ENCODE assay signal across 21 cellular contexts in genomic region chr1:18505666-18506065, GRCh38. TPM values are rescaled to one million over a fixed set of nuclear protein-coding genes. Genes with fewer than 3 reads are reported as not detected.
DNase-seq lines count a peak whose midpoint lies in the region; ATAC-seq and TF ChIP-seq lines count a peak whose summit lies in the region.
"Had no signal": no experiment of that assay in that cellular context is flagged by ENCODE, and none has a peak within 500 bp of the region (broad histone marks: within the 10 kb centered on the region; RNA-seq: fewer than 3 reads in every experiment).

No MANE protein-coding gene starts in this region.

- ATAC-seq in esophagus mucosa = peak; percentile 49
- ATAC-seq: GM12878, GM23338, HCT116 had no signal

- H3K27me3 Mint-ChIP-seq in osteocyte (ENCODE audit: unreplicated experiment) = no peaks in the 10 kb centered on the region
- no peaks in the 10 kb centered on the region for H3K27me3 Mint-ChIP-seq in T-helper 2 cell treated with Interferon-gamma antibody and Interleukin-4, amounts not matched to agents 5 μg/mL and 100 μg/mL, for 36 hours (ENCODE audit: low read depth)

- H3K4me1 Mint-ChIP-seq in osteocyte (ENCODE audit: unreplicated experiment) = no peaks in the 10 kb centered on the region
- H3K4me1 Mint-ChIP-seq in T-helper 2 cell treated with Interferon-gamma antibody and Interleukin-4, amounts not matched to agents 5 μg/mL and 100 μg/mL, for 36 hours (ENCODE audit: low read depth) = no peaks in the 10 kb centered on the region
- H3K4me1 Mint-ChIP-seq: CD14-positive monocyte; CD8-positive, alpha-beta memory T cell; GM23338; H9 had no signal

- TF ChIP-seq CTCF in osteocyte (IDR thresholded peaks at IDR 0.05) = no peak

- peak; percentile 51 for DNase-seq in NCI-H2196 (lab: John Stamatoyannopoulos, UW; ENCODE audit: unreplicated experiment)
- DNase-seq in RPMI8226 = peak; percentile 44
- peak; percentile 19 for DNase-seq in osteocyte (ENCODE audit: extremely low spot score, unreplicated experiment)
- DNase-seq in NCI-H1092 (lab: John Stamatoyannopoulos, UW) = no peak
- no peak for DNase-seq in stimulated activated CD8-positive, alpha-beta memory T cell treated with anti-CD3 and anti-CD28 coated beads, Interleukin-4, amount 100 ng/mL, for 48 hours
- no peak for DNase-seq in T-helper 2 cell treated with Interferon-gamma antibody and Interleukin-4, amounts not matched to agents 5 μg/mL and 100 μg/mL, for 36 hours (ENCODE audit: low spot score)
- DNase-seq in HT-29 (ENCODE audit: low spot score) = no peak
- DNase-seq: AML-193; BE2C; CD4-positive, alpha-beta T cell; CD8-positive, alpha-beta memory T cell; DMS 273 treated with DMSO at 0.1 percent for 48 hours; DMS79; EL; GDM1; H9 had no signal

- H3K4me3 Mint-ChIP-seq in osteocyte (ENCODE audit: unreplicated experiment) = no peak overlapping the region
- no peak overlapping the region for H3K4me3 Mint-ChIP-seq in T-helper 2 cell treated with Interferon-gamma antibody and Interleukin-4, amounts not matched to agents 5 μg/mL and 100 μg/mL, for 36 hours
- H3K4me3 Mint-ChIP-seq: CD14-positive monocyte; CD4-positive, alpha-beta T cell; CD8-positive, alpha-beta memory T cell; GM23338; H9 had no signal

- H3K27ac Mint-ChIP-seq in osteocyte (ENCODE audit: unreplicated experiment) = no peak overlapping the region
- no peak overlapping the region for H3K27ac Mint-ChIP-seq in T-helper 2 cell treated with Interferon-gamma antibody and Interleukin-4, amounts not matched to agents 5 μg/mL and 100 μg/mL, for 36 hours
- H3K27ac Mint-ChIP-seq: CD14-positive monocyte; CD4-positive, alpha-beta T cell; CD8-positive, alpha-beta memory T cell; GM23338; H9 had no signal

- no peaks in the 10 kb centered on the region for H3K36me3 Mint-ChIP-seq in osteocyte (ENCODE audit: unreplicated experiment)
- no peaks in the 10 kb centered on the region for H3K36me3 Mint-ChIP-seq in T-helper 2 cell treated with Interferon-gamma antibody and Interleukin-4, amounts not matched to agents 5 μg/mL and 100 μg/mL, for 36 hours (ENCODE audit: low read depth)
- H3K36me3 Mint-ChIP-seq: CD14-positive monocyte; CD8-positive, alpha-beta memory T cell had no signal

- peaks cover 14% of the 10 kb centered on the region for H3K9me3 Mint-ChIP-seq in osteocyte (ENCODE audit: unreplicated experiment)
- H3K9me3 Mint-ChIP-seq in T-helper 2 cell treated with Interferon-gamma antibody and Interleukin-4, amounts not matched to agents 5 μg/mL and 100 μg/mL, for 36 hours = no peaks in the 10 kb centered on the region

RNA-seq across cellular contexts. Expression of gene KLHDC7A, which starts 24.9 kb away (rescaled TPM):
- total RNA-seq in esophagus mucosa (0.28 TPM), osteocyte (not detected in 2 replicates)
- 12.5 and 13.5 TPM in 2 replicates for total RNA-seq in HT-29 (2014; rRNA removed; shearing (Covaris generic))
- total RNA-seq: CD4-positive, alpha-beta T cell; CD8-positive, alpha-beta memory T cell; GM12878 had no signal

Comparison
In these comparisons a context has a peak if more than half of its experiments do, and no peak if none do; other contexts are left out.
1. DNase-seq: peak in NCI-H2196 (single experiment), RPMI8226 (single experiment) and osteocyte (single experiment); none in NCI-H1092 (single experiment), stimulated activated CD8-positive, alpha-beta memory T cell treated with anti-CD3 and anti-CD28 coated beads, Interleukin-4, amount 100 ng/mL, for 48 hours (single experiment), T-helper 2 cell treated with Interferon-gamma antibody and Interleukin-4, amounts not matched to agents 5 μg/mL and 100 μg/mL, for 36 hours (single experiment) and HT-29 (single experiment).
2. RNA of gene KLHDC7A, which starts 24.9 kb away (total RNA-seq): 12.5 to 13.5 TPM in HT-29; 0.28 TPM in esophagus mucosa (single experiment) and not detected in osteocyte; every median in the first group is over 10 times any median in the second.